ENCODE assay signal across 1 cellular context in the genomic region with DNA sequence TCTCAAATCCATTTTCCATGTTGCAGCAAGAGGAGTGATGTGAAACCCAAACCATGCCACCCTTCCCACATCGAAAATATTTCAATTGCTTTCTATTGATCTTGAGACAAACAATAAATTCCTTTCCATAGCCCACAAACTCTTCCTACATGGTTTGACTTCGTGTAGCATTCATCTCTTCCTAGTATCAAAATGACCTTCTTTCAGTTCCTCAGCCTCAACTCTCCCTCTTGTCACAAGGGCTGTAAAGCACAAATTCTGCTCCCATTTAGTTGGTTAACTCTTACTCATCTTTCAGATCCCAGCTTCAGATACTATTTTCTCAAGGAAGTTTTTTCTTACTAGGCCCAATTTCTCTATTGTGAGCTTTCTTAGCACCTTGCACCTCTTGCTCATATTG.
TF ChIP-seq lines count a peak whose summit lies in the region.

No MANE protein-coding gene starts in this region.

TF ChIP-seq in H1, 55 proteins besides CTCF, POLR2A, EP300 and RAD21:
- TF ChIP-seq TAF1 (IDR thresholded peaks at IDR 0.05; ENCODE audit: low read depth, low read length) (no peak), SP1 (IDR thresholded peaks at IDR 0.05; ENCODE audit: low read depth, low read length) (no peak), KDM4A (IDR thresholded peaks at IDR 0.05; ENCODE audit: low read depth, low read length, severe bottlenecking) (no peak), CBX8 (IDR thresholded peaks at IDR 0.05; ENCODE audit: borderline replicate concordance, low read depth, low read length) (no peak), FOSL1 (IDR thresholded peaks at IDR 0.05; ENCODE audit: insufficient read depth, low read depth, low read length) (no peak), JUN (IDR thresholded peaks at IDR 0.05; ENCODE audit: low read depth, low read length) (no peak), SP2 (IDR thresholded peaks at IDR 0.05; ENCODE audit: low read length) (no peak), TCF12 (IDR thresholded peaks at IDR 0.05; ENCODE audit: low read depth, low read length) (no peak), KDM1A (IDR thresholded peaks at IDR 0.05; ENCODE audit: borderline replicate concordance, low read length) (no peak), TAF7 (optimal IDR thresholded peaks at IDR 0.05; ENCODE audit: borderline replicate concordance, low read depth, low read length) (no peak), NRF1 (IDR thresholded peaks at IDR 0.05; ENCODE audit: low read depth, low read length) (no peak), EZH2 (IDR thresholded peaks at IDR 0.05; ENCODE audit: low read depth, low read length, severe bottlenecking) (no peak), RBBP5 (IDR thresholded peaks at IDR 0.05; ENCODE audit: borderline replicate concordance, low read depth, low read length) (no peak), KDM5A (IDR thresholded peaks at IDR 0.05; ENCODE audit: low read length) (no peak), SP4 (IDR thresholded peaks at IDR 0.05; ENCODE audit: low read length) (no peak)
- TF ChIP-seq, protein P1, sequence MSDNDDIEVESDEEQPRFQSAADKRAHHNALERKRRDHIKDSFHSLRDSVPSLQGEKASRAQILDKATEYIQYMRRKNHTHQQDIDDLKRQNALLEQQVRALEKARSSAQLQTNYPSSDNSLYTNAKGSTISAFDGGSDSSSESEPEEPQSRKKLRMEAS (IDR thresholded peaks at IDR 0.05), result no peak
- TF ChIP-seq, protein P2, sequence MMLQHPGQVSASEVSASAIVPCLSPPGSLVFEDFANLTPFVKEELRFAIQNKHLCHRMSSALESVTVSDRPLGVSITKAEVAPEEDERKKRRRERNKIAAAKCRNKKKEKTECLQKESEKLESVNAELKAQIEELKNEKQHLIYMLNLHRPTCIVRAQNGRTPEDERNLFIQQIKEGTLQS (IDR thresholded peaks at IDR 0.05; ENCODE audit: insufficient read depth, low read depth, low read length), result no peak
